ENCODE assay signal across 17 cellular contexts in genomic region chrX:42832764-42833549, GRCh38. TPM values are rescaled to one million over a fixed set of nuclear protein-coding genes. Genes with fewer than 3 reads are reported as not detected.
"Had no signal": no experiment of that assay in that cellular context is flagged by ENCODE, and none has a peak within 500 bp of the region (broad histone marks: within the 10 kb centered on the region; RNA-seq: fewer than 3 reads in every experiment).

No MANE protein-coding gene starts in this region.

- H3K27me3 Mint-ChIP-seq: activated CD4-positive, alpha-beta T cell treated with anti-CD3 and anti-CD28 coated beads for 36 hours; activated naive CD8-positive, alpha-beta T cell treated with anti-CD3 and anti-CD28 coated beads, Interleukin-2, amount 10 ng/mL, durations not matched to agents 7 days and 5 days; naive thymus-derived CD8-positive, alpha-beta T cell; stimulated activated naive B cell treated with anti-CD40 and anti-IgM and Interleukin-4, amounts not matched to agents 10 μg/mL and 1 μg/mL and 100 μg/mL, for 72 hours had no signal

- H3K4me1 ChIP-seq: psoas muscle, testis had no signal

- H3K36me3 ChIP-seq: cardiac muscle cell, WERI-Rb-1 had no signal

- H3K4me3 ChIP-seq: cardiac muscle cell, lung, mucosa of descending colon, psoas muscle, testis had no signal

- H3K9me3 Mint-ChIP-seq: activated naive CD8-positive, alpha-beta T cell treated with anti-CD3 and anti-CD28 coated beads, Interleukin-2, amount 10 ng/mL, durations not matched to agents 7 days and 5 days; stimulated activated naive B cell treated with anti-CD40 and anti-IgM and Interleukin-4, amounts not matched to agents 10 μg/mL and 1 μg/mL and 100 μg/mL, for 72 hours had no signal

- H3K27ac Mint-ChIP-seq: activated CD4-positive, alpha-beta T cell treated with anti-CD3 and anti-CD28 coated beads for 36 hours; activated CD8-positive, alpha-beta T cell treated with anti-CD3 and anti-CD28 coated beads, Interleukin-2, amount 10 ng/mL, durations not matched to agents 7 days and 5 days; activated naive CD8-positive, alpha-beta T cell treated with anti-CD3 and anti-CD28 coated beads, Interleukin-2, amount 10 ng/mL, durations not matched to agents 7 days and 5 days; naive thymus-derived CD8-positive, alpha-beta T cell had no signal

- H3K27me3 ChIP-seq: cardiac muscle cell, testis had no signal

- ATAC-seq: activated CD4-positive, alpha-beta T cell treated with anti-CD3 and anti-CD28 coated beads for 36 hours; activated CD8-positive, alpha-beta T cell treated with anti-CD3 and anti-CD28 coated beads, Interleukin-2, amount 10 ng/mL, durations not matched to agents 7 days and 5 days; mucosa of descending colon; naive thymus-derived CD8-positive, alpha-beta T cell; psoas muscle; sciatic nerve; stimulated activated naive B cell treated with anti-CD40 and anti-IgM and Interleukin-4, amounts not matched to agents 10 μg/mL and 1 μg/mL and 100 μg/mL, for 72 hours had no signal

- H3K36me3 Mint-ChIP-seq: activated naive CD8-positive, alpha-beta T cell treated with anti-CD3 and anti-CD28 coated beads, Interleukin-2, amount 10 ng/mL, durations not matched to agents 7 days and 5 days had no signal

- H3K4me1 Mint-ChIP-seq: activated CD4-positive, alpha-beta T cell treated with anti-CD3 and anti-CD28 coated beads for 36 hours had no signal

- H3K4me3 Mint-ChIP-seq: activated CD4-positive, alpha-beta T cell treated with anti-CD3 and anti-CD28 coated beads for 36 hours; activated CD8-positive, alpha-beta T cell treated with anti-CD3 and anti-CD28 coated beads, Interleukin-2, amount 10 ng/mL, durations not matched to agents 7 days and 5 days; activated naive CD8-positive, alpha-beta T cell treated with anti-CD3 and anti-CD28 coated beads, Interleukin-2, amount 10 ng/mL, durations not matched to agents 7 days and 5 days; naive thymus-derived CD8-positive, alpha-beta T cell; stimulated activated naive B cell treated with anti-CD40 and anti-IgM and Interleukin-4, amounts not matched to agents 10 μg/mL and 1 μg/mL and 100 μg/mL, for 72 hours had no signal

- DNase-seq: activated CD4-positive, alpha-beta T cell treated with anti-CD3 and anti-CD28 coated beads for 36 hours; activated CD8-positive, alpha-beta memory T cell treated with anti-CD3 and anti-CD28 coated beads, Interleukin-2, amount 50 U/mL, for 48 hours; activated CD8-positive, alpha-beta T cell treated with anti-CD3 and anti-CD28 coated beads, Interleukin-2, amount 10 ng/mL, durations not matched to agents 7 days and 5 days; activated naive CD8-positive, alpha-beta T cell treated with anti-CD3 and anti-CD28 coated beads, Interleukin-2, amount 10 ng/mL, durations not matched to agents 7 days and 5 days; anterior cingulate cortex; hippocampal formation; mucosa of descending colon; naive thymus-derived CD8-positive, alpha-beta T cell; psoas muscle; stimulated activated CD4-positive, alpha-beta T cell treated with anti-CD3 and anti-CD28 coated beads, Interleukin-2, amount 100 ng/mL, for 24 hours; stimulated activated naive B cell treated with anti-CD40 and anti-IgM and Interleukin-4, amounts not matched to agents 10 μg/mL and 1 μg/mL and 100 μg/mL, for 72 hours; T1000; testis; WERI-Rb-1 had no signal

- H3K9me3 ChIP-seq: mucosa of descending colon, psoas muscle, testis had no signal

- H3K27ac ChIP-seq: cardiac muscle cell, psoas muscle, testis, WERI-Rb-1 had no signal

RNA-seq across cellular contexts. Expression of gene PPP1R2C, which starts 55.0 kb away (rescaled TPM):
- total RNA-seq: activated CD4-positive, alpha-beta T cell treated with anti-CD3 and anti-CD28 coated beads for 36 hours; activated CD8-positive, alpha-beta T cell treated with anti-CD3 and anti-CD28 coated beads, Interleukin-2, amount 10 ng/mL, durations not matched to agents 7 days and 5 days; activated naive CD8-positive, alpha-beta T cell treated with anti-CD3 and anti-CD28 coated beads, Interleukin-2, amount 10 ng/mL, durations not matched to agents 7 days and 5 days; cardiac muscle cell; lung; mucosa of descending colon; naive thymus-derived CD8-positive, alpha-beta T cell; psoas muscle; sciatic nerve had no signal
